In genomic region chr15:43746903-43747309, GRCh38 we compare ENCODE assay signal across 8 cellular contexts. TPM values are rescaled to one million over a fixed set of nuclear protein-coding genes. Genes with fewer than 3 reads are reported as not detected.
DNase-seq lines count a peak whose midpoint lies in the region; ATAC-seq and TF ChIP-seq lines count a peak whose summit lies in the region.
"Not testable (repeated sequence)": the region's sequence is repeated elsewhere in the genome, so short reads cannot be mapped to it uniquely, and the experiment has no call there.

No MANE protein-coding gene starts in this region.

- H2AFZ ChIP-seq in GM23338 = 0 out of 2 replicates have a peak overlapping the region, but pooled peaks have one; percentile 47

- intact Hi-C loops in adrenal gland (cut with DNase I) = not testable (repeated sequence)

- H4K20me1 ChIP-seq in GM23338 (replicated peaks; ENCODE audit: insufficient read depth) = peaks cover 47% of the 10 kb centered on the region

- H3K9ac ChIP-seq in stomach smooth muscle (ENCODE audit: low read length in 2 of 2) = peak overlapping the region; percentile 80 to 82

- H3K4me1 Mint-ChIP-seq in GM23338 (peaks cover 25% of the 10 kb centered on the region), mesothelial cell of epicardium (peaks cover 20% of the 10 kb centered on the region)

- DNase-seq in DMS 273 (lab: John Stamatoyannopoulos, UW; ENCODE audit: unreplicated experiment) = peak; percentile 55
- peak; percentile 17 for DNase-seq in GM23338 (ENCODE audit: low spot score)
- DNase-seq in LNCaP clone FGC (ENCODE audit: low read depth) = peak; percentile 31
- DNase-seq in RWPE2 (ENCODE audit: low spot score); mesothelial cell of epicardium (ENCODE audit: low spot score in 2 of 2, unreplicated experiment in 2 of 2): not testable (repeated sequence)
- peak in 3 of 7 donors; percentile 16 to 61 (median 21) for DNase-seq in adrenal gland
- peak; percentile 48 for DNase-seq in fibroblast of villous mesenchyme (ENCODE audit: low read depth)

- peaks cover 22% of the 10 kb centered on the region for H3K36me3 Mint-ChIP-seq in GM23338 (ENCODE audit: low read depth)
- not testable (repeated sequence) for H3K36me3 Mint-ChIP-seq in mesothelial cell of epicardium

- not testable (repeated sequence) for H3K9me3 Mint-ChIP-seq in GM23338, mesothelial cell of epicardium

- TF ChIP-seq POLR2A in adrenal gland (IDR thresholded peaks at IDR 0.05) = not testable (repeated sequence)

- peaks cover 16% of the 10 kb centered on the region for H3K4me1 ChIP-seq in GM23338 (ENCODE audit: insufficient read depth)
- peaks cover 24% of the 10 kb centered on the region for H3K4me1 ChIP-seq in RWPE2 (ENCODE audit: insufficient read depth, poor library complexity, severe bottlenecking)
- H3K4me1 ChIP-seq in adrenal gland (replicated peaks in 1 of 2) = peaks cover 16 to 44% of the 10 kb centered on the region in 2 donors
- not testable (repeated sequence) for H3K4me1 ChIP-seq in stomach smooth muscle (ENCODE audit: control insufficient read depth, insufficient read depth, low read length)

- H3K4me2 ChIP-seq in GM23338 = peak overlapping the region; percentile 88

- H3K27me3 ChIP-seq in GM23338 (ENCODE audit: insufficient read depth); RWPE2 (ENCODE audit: insufficient read depth, poor library complexity, severe bottlenecking); adrenal gland; stomach smooth muscle (ENCODE audit: control insufficient read depth in 1 of 2, insufficient read depth in 2 of 2, low read length in 2 of 2): not testable (repeated sequence)

- not testable (repeated sequence) for H3K9me2 ChIP-seq in GM23338 (ENCODE audit: insufficient read depth)

- H3F3A ChIP-seq in GM23338 (replicated peaks; ENCODE audit: low read depth) = not testable (repeated sequence)

- H3K4me3 Mint-ChIP-seq in GM23338 (peak overlapping the region; percentile 97), mesothelial cell of epicardium (peak overlapping the region; percentile 92)

- TF ChIP-seq CTCF in GM23338 (conservative IDR thresholded peaks at IDR 0.05; ENCODE audit: low read depth in 2 of 2); LNCaP clone FGC (IDR thresholded peaks at IDR 0.05; ENCODE audit: control insufficient read depth, extremely low read depth, insufficient read depth); RWPE2 (IDR thresholded peaks at IDR 0.05; ENCODE audit: poor library complexity, severe bottlenecking); adrenal gland (IDR thresholded peaks at IDR 0.05); fibroblast of villous mesenchyme (IDR thresholded peaks at IDR 0.05; ENCODE audit: insufficient read depth, low read depth, low read length); mesothelial cell of epicardium (IDR thresholded peaks at IDR 0.05; ENCODE audit: unreplicated experiment): not testable (repeated sequence)

- peak overlapping the region; percentile 98 for H3K27ac Mint-ChIP-seq in GM23338
- H3K27ac Mint-ChIP-seq in mesothelial cell of epicardium = peak overlapping the region; percentile 99

- H3K27ac ChIP-seq in GM23338 (ENCODE audit: low read depth) (peak overlapping the region; percentile 95), RWPE2 (ENCODE audit: poor library complexity, severe bottlenecking) (peak overlapping the region; percentile 70), adrenal gland (peak overlapping the region; percentile 81 to 98 (median 95)), stomach smooth muscle (ENCODE audit: low read length) (peak overlapping the region; percentile 85)

- WGBS in adrenal gland, 4 donors = 0 to 2% (median 1%) methylated on average over 3 to 12 of the region's 12 CpGs

- not testable (repeated sequence) for H3K9me3 ChIP-seq in RWPE2 (ENCODE audit: severe bottlenecking); adrenal gland (replicated peaks in 1 of 3); stomach smooth muscle (ENCODE audit: control insufficient read depth in 2 of 2, low read length in 2 of 2)

- not testable (repeated sequence) for H3K36me3 ChIP-seq in GM23338 (ENCODE audit: insufficient read depth); adrenal gland (replicated peaks in 1 of 2); stomach smooth muscle (ENCODE audit: control insufficient read depth in 2 of 2, insufficient read depth in 2 of 2, low read length in 2 of 2)
- H3K36me3 ChIP-seq in RWPE2 (ENCODE audit: low read depth) = peaks cover 51% of the 10 kb centered on the region

- H3K4me3 ChIP-seq in GM23338 (peak overlapping the region; percentile 87), LNCaP clone FGC (ENCODE audit: low read depth, low read length) (peak overlapping the region; percentile 83), RWPE2 (ENCODE audit: severe bottlenecking) (peak overlapping the region; percentile 62), adrenal gland (peak overlapping the region; percentile 64 to 98 (median 84)), fibroblast of villous mesenchyme (ENCODE audit: low read depth, low read length) (peak overlapping the region; percentile 73), stomach smooth muscle (ENCODE audit: low read length in 2 of 2) (peak overlapping the region; percentile 78 to 92)

- H3K27me3 Mint-ChIP-seq in GM23338 (ENCODE audit: insufficient read depth, low read depth, poor library complexity); mesothelial cell of epicardium (ENCODE audit: low read depth): not testable (repeated sequence)

- ATAC-seq in GM23338 (peak; percentile 11), RWPE2 (ENCODE audit: low read depth) (peak; percentile 20)

- peaks cover 54% of the 10 kb centered on the region for H3K79me2 ChIP-seq in GM23338 (replicated peaks; ENCODE audit: insufficient read depth)

RNA-seq across cellular contexts. Expression of gene PDIA3, which starts 0.7 kb away (rescaled TPM):
- total RNA-seq in GM23338 (2014; rRNA removed; shearing (Covaris generic)) = 363 and 371 TPM in 2 replicates
- polyA plus RNA-seq in GM23338 (2016; fragmentation: Nextera tagmentation; extraction: Ambion mirVana) (585 and 631 TPM in 2 replicates), adrenal gland (100 to 1,000 TPM in 2 of 3 donors, 10 to 100 TPM in 1; 92.7 to 727 (median 172) TPM)
- total RNA-seq in adrenal gland (100 to 1,000 TPM; 105 to 567 (median 242) TPM), fibroblast of villous mesenchyme (120 and 185 TPM in 2 replicates), mesothelial cell of epicardium (448 to 452 TPM (median 448 TPM) in 3 replicates)

RNA-seq across cellular contexts. Expression of gene ELL3, which starts 29.9 kb away (rescaled TPM):
- 13.6 and 19.2 TPM in 2 replicates for total RNA-seq in GM23338 (2014; rRNA removed; shearing (Covaris generic))
- 12.0 and 14.2 TPM in 2 replicates for polyA plus RNA-seq in GM23338 (2016; fragmentation: Nextera tagmentation; extraction: Ambion mirVana)
- 10 to 100 TPM in 1 of 8 donors, 1 to 10 TPM in 7; 1.2 to 66.8 (median 5.0) TPM for total RNA-seq in adrenal gland
- polyA plus RNA-seq in adrenal gland = 1 to 10 TPM; 2.8 to 3.5 (median 3.2) TPM
- 1.6 and 4.3 TPM in 2 replicates for total RNA-seq in fibroblast of villous mesenchyme
- 0.69 to 1.2 TPM (median 0.90 TPM) in 3 replicates for total RNA-seq in mesothelial cell of epicardium

RNA-seq across cellular contexts. Expression of gene SERF2, which starts 45.2 kb away (rescaled TPM):
- total RNA-seq in GM23338 (2014; rRNA removed; shearing (Covaris generic)) = 459 and 460 TPM in 2 replicates
- polyA plus RNA-seq in GM23338 (2016; fragmentation: Nextera tagmentation; extraction: Ambion mirVana) (2,602 and 2,869 TPM in 2 replicates), adrenal gland (1,000 to 10,000 TPM in 2 of 3 donors, 100 to 1,000 TPM in 1; 897 to 5,418 (median 3,997) TPM)
- total RNA-seq in adrenal gland (1,000 to 10,000 TPM; 1,083 to 1,590 (median 1,398) TPM), fibroblast of villous mesenchyme (255 and 321 TPM in 2 replicates), mesothelial cell of epicardium (539 to 557 TPM (median 540 TPM) in 3 replicates)

RNA-seq across cellular contexts. Expression of gene SERINC4, which starts 53.1 kb away (rescaled TPM):
- not detected in 2 replicates for total RNA-seq in GM23338 (2014; rRNA removed; shearing (Covaris generic))
- polyA plus RNA-seq in GM23338 (2016; fragmentation: Nextera tagmentation; extraction: Ambion mirVana) (not detected in 2 replicates), adrenal gland (under 1 TPM; 0.18 to 0.48 (median 0.30) TPM)
- total RNA-seq in adrenal gland (not detected), fibroblast of villous mesenchyme (under 0.01 TPM in 1 of 2 replicates, not detected in the other), mesothelial cell of epicardium (0.09 to 0.20 TPM (median 0.18 TPM) in 3 replicates)

RNA-seq across cellular contexts. Expression of gene CKMT1A, which starts 53.2 kb away (rescaled TPM):
- 16.0 and 27.3 TPM in 2 replicates for total RNA-seq in GM23338 (2014; rRNA removed; shearing (Covaris generic))
- polyA plus RNA-seq in GM23338 (2016; fragmentation: Nextera tagmentation; extraction: Ambion mirVana) = 30.9 and 31.1 TPM in 2 replicates
- 1 to 10 TPM; 1.1 to 5.0 (median 1.7) TPM for total RNA-seq in adrenal gland
- polyA plus RNA-seq in adrenal gland = 1 to 10 TPM; 3.5 to 5.3 (median 3.6) TPM
- not detected in 2 replicates for total RNA-seq in fibroblast of villous mesenchyme
- total RNA-seq in mesothelial cell of epicardium = 0.29 to 0.42 TPM in 2 of 3 replicates, not detected in the other
